ENCODE assay signal across 18 cellular contexts in genomic region chr7:22653981-22654380, GRCh38.
DNase-seq lines count a peak whose midpoint lies in the region; FAIRE-seq and TF ChIP-seq lines count a peak whose summit lies in the region.
"Had no signal": no experiment of that assay in that cellular context is flagged by ENCODE, and none has a peak within 500 bp of the region (broad histone marks: within the 10 kb centered on the region; RNA-seq: fewer than 3 reads in every experiment).

No MANE protein-coding gene starts in this region.

- H3K27me3 ChIP-seq in astrocyte (ENCODE audit: insufficient read depth, low read length) (no peaks in the 10 kb centered on the region), osteoblast (ENCODE audit: insufficient read depth, low read length) (no peaks in the 10 kb centered on the region), SK-N-SH (ENCODE audit: insufficient read depth) (no peaks in the 10 kb centered on the region)
- H3K27me3 ChIP-seq: thyroid gland had no signal

- TF ChIP-seq EP300 in SK-N-SH (IDR thresholded peaks at IDR 0.05; ENCODE audit: borderline replicate concordance in 1 of 2, low read depth in 1 of 2, low read length in 1 of 2), result no peak

- peaks cover 12% of the 10 kb centered on the region for H3F3A ChIP-seq in SK-N-SH (replicated peaks; ENCODE audit: insufficient read depth)

- intact Hi-C loops in Calu3 (cut with micrococcal nuclease; ENCODE audit: unreplicated experiment), result no loop called here

- H3K4me1 Mint-ChIP-seq in astrocyte (ENCODE audit: low read depth, unreplicated experiment) (peaks cover 34% of the 10 kb centered on the region), Calu3 (ENCODE audit: low read depth, unreplicated experiment) (peaks cover 32% of the 10 kb centered on the region)

- H3K36me3 ChIP-seq in astrocyte (ENCODE audit: insufficient read depth, low read length) (no peaks in the 10 kb centered on the region), osteoblast (ENCODE audit: insufficient read depth, low read length) (no peaks in the 10 kb centered on the region), SK-N-SH (replicated peaks in 1 of 2; ENCODE audit: control insufficient read depth in 1 of 2, insufficient read depth in 2 of 2, low read length in 1 of 2) (no peaks in the 10 kb centered on the region)
- H3K36me3 ChIP-seq: thyroid gland had no signal

- H3K9ac ChIP-seq in astrocyte (ENCODE audit: low read length), result no peak overlapping the region
- H3K9ac ChIP-seq in SK-N-SH, result no peak overlapping the region

- H3K4me2 ChIP-seq in astrocyte (ENCODE audit: low read length) (no peak overlapping the region), osteoblast (ENCODE audit: insufficient read depth, low read length) (no peak overlapping the region), SK-N-SH (no peak overlapping the region)
- H3K4me2 ChIP-seq: PC-9 had no signal

- POLR2A ChIA-PET in SK-N-SH (lab: Yijun Ruan, JAX), result no interaction called here

- no peak overlapping the region for H3K4me3 Mint-ChIP-seq in astrocyte (ENCODE audit: unreplicated experiment)
- H3K4me3 Mint-ChIP-seq in Calu3 (ENCODE audit: low read depth, unreplicated experiment), result no peak overlapping the region
- H3K4me3 Mint-ChIP-seq: activated naive CD4-positive, alpha-beta T cell treated with anti-CD3 and anti-CD28 coated beads, Interleukin-2, amount 50 U/mL, for 24 hours; memory B cell had no signal

- no peak overlapping the region for H3K4me3 ChIP-seq in astrocyte (ENCODE audit: insufficient read depth, low read depth, low read length)
- no peak overlapping the region for H3K4me3 ChIP-seq in osteoblast (ENCODE audit: insufficient read depth, low read length)
- no peak overlapping the region for H3K4me3 ChIP-seq in SK-N-SH (ENCODE audit: low read depth in 2 of 2, low read length in 1 of 2)
- H3K4me3 ChIP-seq: PC-9, thyroid gland had no signal

- H3K4me1 ChIP-seq in astrocyte (ENCODE audit: insufficient read depth, low read length) (peaks cover 23% of the 10 kb centered on the region), osteoblast (ENCODE audit: insufficient read depth, low read length) (peaks cover 30% of the 10 kb centered on the region), SK-N-SH (ENCODE audit: control insufficient read depth in 1 of 2, insufficient read depth in 2 of 2, low read depth in 1 of 2, low read length in 1 of 2) (no peaks in the 10 kb centered on the region)

- no peaks in the 10 kb centered on the region for H3K9me2 ChIP-seq in SK-N-SH

- H3K79me2 ChIP-seq in astrocyte (ENCODE audit: insufficient read depth, low read length) (no peaks in the 10 kb centered on the region), osteoblast (ENCODE audit: insufficient read depth, low read length) (no peaks in the 10 kb centered on the region), SK-N-SH (ENCODE audit: insufficient read depth) (no peaks in the 10 kb centered on the region)

- FAIRE-seq in astrocyte (lab: Jason Lieb, UNC), result no peak
- FAIRE-seq: keratinocyte had no signal

- H3K9me3 Mint-ChIP-seq in astrocyte (ENCODE audit: unreplicated experiment) (peaks cover 14% of the 10 kb centered on the region), Calu3 (ENCODE audit: low read depth, unreplicated experiment) (peaks cover 9% of the 10 kb centered on the region)
- H3K9me3 Mint-ChIP-seq: activated naive CD4-positive, alpha-beta T cell treated with anti-CD3 and anti-CD28 coated beads, Interleukin-2, amount 50 U/mL, for 24 hours; memory B cell had no signal

- DNase-seq in NCI-H1092 treated with DMSO at 0.1 percent for 48 hours (lab: John Stamatoyannopoulos, UW), result peak; percentile 89
- DNase-seq in NCI-H2081 (lab: John Stamatoyannopoulos, UW), result peak; percentile 83 to 97
- no peak for DNase-seq in astrocyte (ENCODE audit: low read depth)
- DNase-seq in osteoblast (ENCODE audit: insufficient read length, low spot score, missing footprints), result no peak
- no peak for DNase-seq in SK-N-SH
- no peak for DNase-seq in Calu3
- DNase-seq in NCI-H510A (lab: John Stamatoyannopoulos, UW), result no peak
- DNase-seq: Kasumi-1; naive B cell; NCI-H1694; NCI-H526 treated with DMSO at 0.1 percent for 48 hours; PC-9; stimulated activated CD4-positive, alpha-beta T cell treated with anti-CD3 and anti-CD28 coated beads, Interleukin-2, amount 100 ng/mL, for 24 hours; stimulated activated naive CD4-positive, alpha-beta T cell treated with Interleukin-2 at 50 U/mL for 16 hours; thyroid gland had no signal

- H4K20me1 ChIP-seq in astrocyte (ENCODE audit: insufficient read depth, low read length) (no peaks in the 10 kb centered on the region), osteoblast (ENCODE audit: insufficient read depth, low read length) (no peaks in the 10 kb centered on the region), SK-N-SH (ENCODE audit: insufficient read depth) (no peaks in the 10 kb centered on the region)

- H3K27ac ChIP-seq in astrocyte (ENCODE audit: low read depth, low read length) (no peak overlapping the region), osteoblast (ENCODE audit: low read depth, low read length) (peak overlapping the region; percentile 13), SK-N-SH (ENCODE audit: low read depth in 2 of 2, low read length in 1 of 2) (no peak overlapping the region)
- H3K27ac ChIP-seq: PC-9, thyroid gland had no signal

- H3K27me3 Mint-ChIP-seq in astrocyte (ENCODE audit: low read depth, unreplicated experiment) (no peaks in the 10 kb centered on the region), Calu3 (ENCODE audit: unreplicated experiment) (no peaks in the 10 kb centered on the region)
- H3K27me3 Mint-ChIP-seq: activated naive CD4-positive, alpha-beta T cell treated with anti-CD3 and anti-CD28 coated beads, Interleukin-2, amount 50 U/mL, for 24 hours; memory B cell; naive B cell had no signal

- no TSS peak for BruUV-seq in Calu3 (replicated peaks; lab: Mats Ljungman, UMichigan)

- H3K27ac Mint-ChIP-seq in astrocyte (ENCODE audit: unreplicated experiment), result no peak overlapping the region
- no peak overlapping the region for H3K27ac Mint-ChIP-seq in Calu3 (ENCODE audit: unreplicated experiment)
- H3K27ac Mint-ChIP-seq: activated naive CD4-positive, alpha-beta T cell treated with anti-CD3 and anti-CD28 coated beads, Interleukin-2, amount 50 U/mL, for 24 hours; memory B cell had no signal

- H3K9me3 ChIP-seq in astrocyte (ENCODE audit: insufficient read depth, low read depth, low read length) (no peaks in the 10 kb centered on the region), osteoblast (ENCODE audit: low read depth, low read length) (no peaks in the 10 kb centered on the region), SK-N-SH (no peaks in the 10 kb centered on the region)
- H3K9me3 ChIP-seq: thyroid gland had no signal

- H3K36me3 Mint-ChIP-seq in astrocyte (ENCODE audit: low read depth, unreplicated experiment), result no peaks in the 10 kb centered on the region
- no peaks in the 10 kb centered on the region for H3K36me3 Mint-ChIP-seq in Calu3 (ENCODE audit: insufficient read depth, unreplicated experiment)
- H3K36me3 Mint-ChIP-seq: activated naive CD4-positive, alpha-beta T cell treated with anti-CD3 and anti-CD28 coated beads, Interleukin-2, amount 50 U/mL, for 24 hours had no signal

- CTCF ChIA-PET in SK-N-SH (lab: Yijun Ruan, JAX) (interaction anchor here (0.6 kb wide), 1 partner anchor 579 kb away, joined by 4 read pairs; no protein-coding TSS in a partner anchor), Calu3 (lab: Charles Lee) (no interaction called here)

- H2AFZ ChIP-seq in astrocyte (ENCODE audit: low read depth, low read length) (peak overlapping the region; percentile 13), osteoblast (ENCODE audit: low read length) (no peak overlapping the region), SK-N-SH (ENCODE audit: low read depth) (no peak overlapping the region)
- H2AFZ ChIP-seq: PC-9 had no signal

- TF ChIP-seq CTCF in astrocyte (IDR thresholded peaks at IDR 0.05; ENCODE audit: insufficient read depth, low read depth, low read length), result no peak
- TF ChIP-seq CTCF in osteoblast (IDR thresholded peaks at IDR 0.05; ENCODE audit: extremely low read depth, low read depth, low read length), result no peak
- no peak for TF ChIP-seq CTCF in SK-N-SH (IDR thresholded peaks at IDR 0.05)
- no peak for TF ChIP-seq CTCF in Calu3 (IDR thresholded peaks at IDR 0.05; ENCODE audit: unreplicated experiment)

- no peak for TF ChIP-seq RAD21 in SK-N-SH (IDR thresholded peaks at IDR 0.05; ENCODE audit: low read length)

TF ChIP-seq in SK-N-SH, 30 proteins besides CTCF, POLR2A, EP300 and RAD21 (continues in another document):
- no peak for TF ChIP-seq FOXJ3 (CRISPR knock-in tag; IDR thresholded peaks at IDR 0.05)
- no peak for TF ChIP-seq ELF1 (IDR thresholded peaks at IDR 0.05)
- TF ChIP-seq TEAD4 (IDR thresholded peaks at IDR 0.05; ENCODE audit: borderline replicate concordance, insufficient read depth), result no peak
- TF ChIP-seq MEF2A (IDR thresholded peaks at IDR 0.05; ENCODE audit: borderline replicate concordance, low read depth), result no peak
- TF ChIP-seq NRF1 (IDR thresholded peaks at IDR 0.05; ENCODE audit: low read depth, low read length), result no peak
- no peak for TF ChIP-seq GABPA (IDR thresholded peaks at IDR 0.05; ENCODE audit: low read depth)
- TF ChIP-seq CHD2 (IDR thresholded peaks at IDR 0.05; ENCODE audit: low read length, partially characterized antibody), result no peak
- no peak for TF ChIP-seq YY1 (IDR thresholded peaks at IDR 0.05; ENCODE audit: low read depth)
- TF ChIP-seq MXI1 (IDR thresholded peaks at IDR 0.05; ENCODE audit: low read depth, low read length), result no peak
- TF ChIP-seq SIN3A (IDR thresholded peaks at IDR 0.05; ENCODE audit: borderline replicate concordance, low read depth, low read length), result no peak
- no peak for TF ChIP-seq POLR2AphosphoS5 (IDR thresholded peaks at IDR 0.05; ENCODE audit: low read depth, low read length)
- no peak for TF ChIP-seq ZBTB33 (IDR thresholded peaks at IDR 0.05; ENCODE audit: borderline replicate concordance, low read depth)
- TF ChIP-seq JUND (IDR thresholded peaks at IDR 0.05), result no peak
- no peak for TF ChIP-seq RCOR1 (IDR thresholded peaks at IDR 0.05; ENCODE audit: low read length)
- no peak for TF ChIP-seq SMC3 (IDR thresholded peaks at IDR 0.05; ENCODE audit: low read depth, low read length)

Comparison
In these comparisons a context has a peak if more than half of its experiments do, and no peak if none do; other contexts are left out.
1. DNase-seq: peak in NCI-H1092 treated with DMSO at 0.1 percent for 48 hours (single experiment) and NCI-H2081 (2 of 2); none in astrocyte (single experiment), osteoblast (single experiment), SK-N-SH (single experiment), Calu3 (single experiment) and NCI-H510A (single experiment).